In genomic region chr14:24059841-24060388, GRCh38 we compare ENCODE assay signal across 1 cellular context.
TF ChIP-seq lines count a peak whose summit lies in the region.

No MANE protein-coding gene starts in this region.

TF ChIP-seq in HepG2, 621 proteins besides CTCF, POLR2A, EP300 and RAD21 (continued from another document):
- TF ChIP-seq, protein P1, sequence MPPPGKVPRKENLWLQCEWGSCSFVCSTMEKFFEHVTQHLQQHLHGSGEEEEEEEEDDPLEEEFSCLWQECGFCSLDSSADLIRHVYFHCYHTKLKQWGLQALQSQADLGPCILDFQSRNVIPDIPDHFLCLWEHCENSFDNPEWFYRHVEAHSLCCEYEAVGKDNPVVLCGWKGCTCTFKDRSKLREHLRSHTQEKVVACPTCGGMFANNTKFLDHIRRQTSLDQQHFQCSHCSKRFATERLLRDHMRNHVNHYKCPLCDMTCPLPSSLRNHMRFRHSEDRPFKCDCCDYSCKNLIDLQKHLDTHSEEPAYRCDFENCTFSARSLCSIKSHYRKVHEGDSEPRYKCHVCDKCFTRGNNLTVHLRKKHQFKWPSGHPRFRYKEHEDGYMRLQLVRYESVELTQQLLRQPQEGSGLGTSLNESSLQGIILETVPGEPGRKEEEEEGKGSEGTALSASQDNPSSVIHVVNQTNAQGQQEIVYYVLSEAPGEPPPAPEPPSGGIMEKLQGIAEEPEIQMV (CRISPR knock-in tag; IDR thresholded peaks at IDR 0.05; ENCODE audit: low read depth): no peak
- TF ChIP-seq MXI1 (IDR thresholded peaks at IDR 0.05; ENCODE audit: borderline replicate concordance, low read depth, low read length): no peak
- no peak for TF ChIP-seq ZNF605 (CRISPR knock-in tag; IDR thresholded peaks at IDR 0.05)
